Comparison of ENCODE assay signal across 8 cellular contexts in the genomic region with DNA sequence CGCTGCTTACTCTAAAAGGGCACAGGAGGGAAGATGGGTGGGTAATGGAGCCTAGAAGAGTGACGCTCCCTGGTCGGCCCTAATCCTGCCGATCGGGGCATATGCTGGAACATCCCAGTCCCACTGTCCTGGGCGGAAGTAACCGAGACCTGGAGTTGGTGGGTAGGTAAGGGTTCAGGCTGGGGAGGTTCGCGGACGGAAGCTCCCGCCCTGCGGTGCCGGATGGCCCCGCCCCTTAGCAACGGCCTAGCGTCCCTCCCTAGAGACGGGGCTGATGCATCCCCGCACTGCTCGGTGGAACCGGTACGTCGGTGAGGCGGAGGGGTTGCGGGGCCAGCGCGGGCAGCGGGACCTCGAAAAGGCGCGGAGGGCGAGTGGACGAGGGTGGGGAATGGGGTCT. TPM values are rescaled to one million over a fixed set of nuclear protein-coding genes. Genes with fewer than 3 reads are reported as not detected.
A peak's percentile ranks its signal among the peaks of the same experiment; 100 is the strongest.
DNase-seq lines count a peak whose midpoint lies in the region; ATAC-seq lines count a peak whose summit lies in the region.

No MANE protein-coding gene starts in this region.

- ATAC-seq in Right ventricle myocardium inferior = peak; percentile 89

- no peak overlapping the region for H3K27ac ChIP-seq in urinary bladder (ENCODE audit: low read depth)

- WGBS in urinary bladder = 4% methylated on average over 32 of the region's 32 CpGs

- no peaks in the 10 kb centered on the region for H3K36me3 ChIP-seq in urinary bladder (ENCODE audit: insufficient read depth)

- H3K4me1 ChIP-seq in urinary bladder (ENCODE audit: insufficient read depth) = no peaks in the 10 kb centered on the region

- peak; percentile 52 for DNase-seq in DMS153 (lab: John Stamatoyannopoulos, UW)
- DNase-seq in NCI-H69 (lab: John Stamatoyannopoulos, UW) = peak; percentile 87
- DNase-seq in activated effector memory CD4-positive, alpha-beta T cell treated with anti-CD3 and anti-CD28 coated beads, Interleukin-2, amount 50 U/mL, for 16 hours = peak; percentile 90
- peak; percentile 78 for DNase-seq in Right ventricle myocardium inferior (ENCODE audit: missing footprints)
- peak; percentile 14 for DNase-seq in renal cortical epithelial cell (ENCODE audit: low read depth)
- DNase-seq in LoVo (ENCODE audit: low spot score) = no peak
- DNase-seq in HUDEP-2 (lab: John Stamatoyannopoulos, UW; ENCODE audit: unreplicated experiment in 76 of 76) = no peak

- peak overlapping the region; percentile 29 for H3K4me3 ChIP-seq in urinary bladder (ENCODE audit: low read depth, low read length)

- intact Hi-C loops in Right ventricle myocardium inferior (cut with DNase I) = no loop called here

RNA-seq across cellular contexts. Expression of a gene that starts 1.5 kb away (rescaled TPM):
- total RNA-seq in Right ventricle myocardium inferior (2.2 TPM), renal cortical epithelial cell (0.35 and 2.3 TPM in 2 replicates), urinary bladder (3.5 TPM)
- polyA plus RNA-seq in urinary bladder = 2.2 TPM

RNA-seq across cellular contexts. Expression of a gene that starts 30.0 kb away (rescaled TPM):
- 5.2 TPM for total RNA-seq in Right ventricle myocardium inferior
- 4.2 and 11.3 TPM in 2 replicates for total RNA-seq in renal cortical epithelial cell
- 4.2 TPM for total RNA-seq in urinary bladder
- 7.7 TPM for polyA plus RNA-seq in urinary bladder

RNA-seq across cellular contexts. Expression of a gene that starts 39.2 kb away (rescaled TPM):
- 62.3 TPM for total RNA-seq in Right ventricle myocardium inferior
- 73.5 and 90.8 TPM in 2 replicates for total RNA-seq in renal cortical epithelial cell
- 70.2 TPM for total RNA-seq in urinary bladder
- 73.7 TPM for polyA plus RNA-seq in urinary bladder

Comparison
In these comparisons a context has a peak if more than half of its experiments do, and no peak if none do; other contexts are left out.
1. DNase-seq: peak in DMS153 (single experiment), NCI-H69 (single experiment), activated effector memory CD4-positive, alpha-beta T cell treated with anti-CD3 and anti-CD28 coated beads, Interleukin-2, amount 50 U/mL, for 16 hours (single experiment), Right ventricle myocardium inferior (single experiment) and renal cortical epithelial cell (single experiment); none in LoVo (single experiment) and HUDEP-2 (0 of 76).